ENCODE assay signal across 21 cellular contexts in the genomic region with DNA sequence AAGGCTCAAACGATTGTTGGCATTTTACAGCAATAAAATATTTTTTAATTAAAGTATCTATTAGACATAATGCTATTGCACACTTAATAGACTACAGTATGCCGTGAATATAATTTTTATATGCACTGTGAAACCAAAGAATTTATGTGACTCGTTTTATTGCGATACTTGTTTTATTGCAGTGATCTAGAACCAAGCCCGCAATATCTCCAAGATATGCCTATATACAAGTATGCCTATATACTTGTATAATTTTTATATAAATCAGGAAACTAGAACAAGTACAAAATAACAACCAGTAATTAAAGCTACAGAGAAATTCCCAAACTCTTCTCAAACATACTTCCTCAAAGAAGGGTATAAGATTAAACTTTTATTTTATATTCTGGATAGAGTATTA.
"Had no signal": no experiment of that assay in that cellular context is flagged by ENCODE, and none has a peak within 500 bp of the region (broad histone marks: within the 10 kb centered on the region; RNA-seq: fewer than 3 reads in every experiment).

No MANE protein-coding gene starts in this region.

- H3K36me3 ChIP-seq: colonic mucosa, neural progenitor cell, prostate gland, right atrium auricular region, suprapubic skin, transverse colon had no signal

- H2AFZ ChIP-seq: neural progenitor cell had no signal

- H3K27ac ChIP-seq: colonic mucosa, neural progenitor cell, prostate gland, suprapubic skin had no signal

- H3K4me1 ChIP-seq: colonic mucosa, prostate gland had no signal

- DNase-seq: activated CD4-positive, alpha-beta T cell treated with anti-CD3 and anti-CD28 coated beads for 1 hour; activated CD8-positive, alpha-beta memory T cell treated with anti-CD3 and anti-CD28 coated beads for 24 hours; activated CD8-positive, alpha-beta memory T cell treated with anti-CD3 and anti-CD28 coated beads, Interleukin-2, amount 50 U/mL, for 4 hours; activated T-cell treated with anti-CD3 and anti-CD28 coated beads, Interleukin-2, amount 50 U/mL, for 24 hours; colonic mucosa; endodermal cell; kidney; naive thymus-derived CD4-positive, alpha-beta T cell; stimulated activated CD4-positive, alpha-beta T cell treated with anti-CD3 and anti-CD28 coated beads, Interleukin-12 subunit alpha, Interleukin-12 subunit beta, amount 100 ng/mL, for 4 hours; stimulated activated naive CD8-positive, alpha-beta T cell treated with anti-CD3 and anti-CD28 coated beads, Interleukin-15, amount 100 ng/mL, for 72 hours; T-helper 9 cell; transverse colon had no signal

- FAIRE-seq: astrocyte, kidney, urothelium cell line had no signal

- ATAC-seq: activated T-helper 17 cell treated with anti-CD3 and anti-CD28 coated beads, Interleukin-2, amount 50 U/mL, for 72 hours; left lobe of liver; naive thymus-derived CD4-positive, alpha-beta T cell; stimulated activated naive CD8-positive, alpha-beta T cell treated with anti-CD3 and anti-CD28 coated beads, Interleukin-15, amount 100 ng/mL, for 72 hours had no signal

- H3K9me3 ChIP-seq: colonic mucosa, prostate gland, right atrium auricular region, suprapubic skin, transverse colon had no signal

- H3K4me2 ChIP-seq: neural progenitor cell had no signal

- H3K27me3 ChIP-seq: colonic mucosa, neural progenitor cell, right atrium auricular region, suprapubic skin, transverse colon had no signal

- H3K4me3 ChIP-seq: colonic mucosa, lung, neural progenitor cell, prostate gland, right atrium auricular region, suprapubic skin, transverse colon had no signal

- H3K9ac ChIP-seq: neural progenitor cell had no signal
